In the genomic region with DNA sequence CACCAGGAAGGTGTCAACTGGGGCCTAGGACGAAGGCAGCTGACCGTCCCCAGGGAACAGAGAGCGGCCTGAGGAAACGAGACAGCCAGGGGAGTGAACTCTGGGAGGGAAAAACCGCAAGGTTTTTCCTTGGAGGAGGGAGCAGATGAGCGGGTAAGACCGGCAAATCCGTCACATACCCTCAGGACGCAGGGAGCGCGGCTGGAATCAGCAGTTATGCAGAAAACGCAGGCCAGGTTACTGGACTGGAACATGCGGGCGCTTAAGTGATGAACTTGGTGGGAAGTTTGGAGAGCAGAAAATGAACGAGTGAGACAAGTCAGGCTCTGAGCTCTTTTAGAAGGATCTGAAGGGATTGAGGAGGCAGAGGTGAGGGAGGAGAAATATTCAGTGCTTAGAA, we compare ENCODE assay signal across 9 cellular contexts.
"Had no signal": no experiment of that assay in that cellular context is flagged by ENCODE, and none has a peak within 500 bp of the region (broad histone marks: within the 10 kb centered on the region; RNA-seq: fewer than 3 reads in every experiment).

No MANE protein-coding gene starts in this region.

- ATAC-seq: GM23338, HCT116 had no signal

- H3K9ac ChIP-seq: KMS-11 had no signal

- H3K36me3 ChIP-seq: HAP-1 had no signal

- H2AFZ ChIP-seq: GM23338 had no signal

- FAIRE-seq: HTR-8/SVneo had no signal

- H3K36me3 Mint-ChIP-seq: IgD-negative memory B cell had no signal

- H3K27ac ChIP-seq: KMS-11 had no signal

- H3K27ac Mint-ChIP-seq: GM23338, HFFc6, IgD-negative memory B cell had no signal

- H3K9me3 Mint-ChIP-seq: GM23338, HFFc6 had no signal

- H3K4me3 ChIP-seq: GM23338, HAP-1 had no signal

- H3K9me3 ChIP-seq: HAP-1 had no signal

- H3K4me1 ChIP-seq: HAP-1 had no signal

- H3K4me2 ChIP-seq: GM23338, KMS-11 had no signal

- H3K4me3 Mint-ChIP-seq: GM23338, HFFc6, IgD-negative memory B cell had no signal

- H3K4me1 Mint-ChIP-seq: IgD-negative memory B cell had no signal

- DNase-seq: H7, HFFc6, KBM-7 had no signal
